ENCODE assay signal across 18 cellular contexts in genomic region chr21:39030127-39030884, GRCh38.
A peak's percentile ranks its signal among the peaks of the same experiment; 100 is the strongest.
DNase-seq lines count a peak whose midpoint lies in the region; ATAC-seq and TF ChIP-seq lines count a peak whose summit lies in the region.
"Had no signal": no experiment of that assay in that cellular context is flagged by ENCODE, and none has a peak within 500 bp of the region (broad histone marks: within the 10 kb centered on the region; RNA-seq: fewer than 3 reads in every experiment).

No MANE protein-coding gene starts in this region.

- no peak overlapping the region for H3K4me3 ChIP-seq in cardiac muscle cell
- no peak overlapping the region for H3K4me3 ChIP-seq in right atrium auricular region
- no peak overlapping the region for H3K4me3 ChIP-seq in body of pancreas
- H3K4me3 ChIP-seq: heart left ventricle had no signal

- peak in 1 of 2 donors; percentile 41 for DNase-seq in cardiac muscle cell (ENCODE audit: low read depth in 1 of 2, low spot score in 1 of 2)
- no peak for DNase-seq in right atrium auricular region (ENCODE audit: low spot score)
- DNase-seq in body of pancreas: no peak
- peak; percentile 57 for DNase-seq in left kidney (ENCODE audit: low read depth, low spot score)
- no peak for DNase-seq in HT-29 (ENCODE audit: low spot score)
- no peak for DNase-seq in HUDEP-2 (lab: John Stamatoyannopoulos, UW; ENCODE audit: unreplicated experiment in 76 of 76)
- DNase-seq: activated CD4-positive, alpha-beta T cell treated with anti-CD3 and anti-CD28 coated beads, Interleukin-2, amount 10 ng/mL, durations not matched to agents 24 days and 14 days; activated CD8-positive, alpha-beta memory T cell treated with anti-CD3 and anti-CD28 coated beads, Interleukin-2, amount 50 U/mL, for 4 hours; activated effector memory CD4-positive, alpha-beta T cell treated with anti-CD3 and anti-CD28 coated beads, Interleukin-2, amount 50 U/mL, for 16 hours; C1 segment of cervical spinal cord; cerebellar nuclear complex; DMS53; effector memory CD4-positive, alpha-beta T cell; left colon; NCI-H748 treated with DMSO at 0.1 percent for 48 hours had no signal

- H3K36me3 ChIP-seq in cardiac muscle cell (no peaks in the 10 kb centered on the region), right atrium auricular region (no peaks in the 10 kb centered on the region), body of pancreas (replicated peaks in 1 of 2; ENCODE audit: insufficient read depth in 1 of 2, low read depth in 2 of 2) (no peaks in the 10 kb centered on the region)
- H3K36me3 ChIP-seq: heart left ventricle had no signal

- TF ChIP-seq CTCF in cardiac muscle cell (IDR thresholded peaks at IDR 0.05; ENCODE audit: low read depth, low read length) (no peak), right atrium auricular region (IDR thresholded peaks at IDR 0.05) (no peak), body of pancreas (IDR thresholded peaks at IDR 0.05) (no peak)

- no peaks in the 10 kb centered on the region for H3K27me3 ChIP-seq in cardiac muscle cell
- H3K27me3 ChIP-seq in right atrium auricular region: no peaks in the 10 kb centered on the region
- no peaks in the 10 kb centered on the region for H3K27me3 ChIP-seq in body of pancreas
- H3K27me3 ChIP-seq: heart left ventricle had no signal

- ATAC-seq in body of pancreas (peak; percentile 71), HG03025 (IDR thresholded peaks at IDR 0.05; ENCODE audit: low FRiP score, unreplicated experiment) (no peak), GM18870 (IDR thresholded peaks at IDR 0.05; ENCODE audit: unreplicated experiment) (no peak)
- ATAC-seq: left colon had no signal

- whole genome bisulfite sequencing in body of pancreas, 2 donors: 40 to 52% methylated on average over 9 to 12 of the region's 12 CpGs

- intact Hi-C loops in body of pancreas (cut with DNase I): no loop called here

- no peak for TF ChIP-seq POLR2A in body of pancreas (IDR thresholded peaks at IDR 0.05)

- H3K9me3 ChIP-seq in cardiac muscle cell (ENCODE audit: low read depth) (no peaks in the 10 kb centered on the region), right atrium auricular region (no peaks in the 10 kb centered on the region), body of pancreas (peaks cover 0 to 5% (median 0%) of the 10 kb centered on the region in 3 donors)

- peak overlapping the region; percentile 93 for H3K27ac ChIP-seq in cardiac muscle cell
- H3K27ac ChIP-seq in right atrium auricular region: no peak overlapping the region
- H3K27ac ChIP-seq in body of pancreas: no peak overlapping the region

- H3K4me1 ChIP-seq in cardiac muscle cell (ENCODE audit: low read depth) (peaks cover 32% of the 10 kb centered on the region), right atrium auricular region (peaks cover 0 to 40% of the 10 kb centered on the region in 2 donors), body of pancreas (no peaks in the 10 kb centered on the region)
